23 cellular contexts compared by ENCODE assay signal in the genomic region with DNA sequence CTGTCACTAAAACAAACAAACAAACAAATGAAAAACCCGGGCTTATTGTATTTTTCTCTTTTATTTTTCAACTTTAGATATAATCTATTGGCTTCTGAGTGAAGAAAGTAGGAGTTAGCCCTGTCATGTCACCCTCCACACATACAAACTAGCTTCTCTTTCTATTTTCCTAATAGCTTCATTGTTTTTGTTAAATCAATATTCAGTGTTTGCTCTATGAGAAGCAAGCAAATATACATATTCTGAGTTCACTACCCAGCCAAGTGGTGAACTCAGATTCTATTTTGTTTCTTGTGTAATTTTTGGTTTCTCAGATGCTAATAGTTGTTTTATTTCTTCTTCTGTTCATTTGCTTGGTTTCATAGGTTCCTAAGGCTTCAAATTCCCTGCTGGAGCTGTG.
"Had no signal": no experiment of that assay in that cellular context is flagged by ENCODE, and none has a peak within 500 bp of the region (broad histone marks: within the 10 kb centered on the region; RNA-seq: fewer than 3 reads in every experiment).

No MANE protein-coding gene starts in this region.

- H3K27ac ChIP-seq: neutrophil, pancreas, psoas muscle, right lobe of liver, sigmoid colon, stomach, thoracic aorta, thyroid gland, tibial nerve, upper lobe of right lung, uterus had no signal

- DNase-seq: naive thymus-derived CD8-positive, alpha-beta T cell; nephron progenitor cell; nucleus accumbens; pancreas; psoas muscle; right cardiac atrium; right lobe of liver; sigmoid colon; small intestine; stimulated activated CD4-positive, alpha-beta T cell treated with anti-CD3 and anti-CD28 coated beads, Interleukin-15, amount 100 ng/mL, for 24 hours; stimulated activated CD4-positive, alpha-beta T cell treated with anti-CD3 and anti-CD28 coated beads, Interleukin-2, amount 100 ng/mL, for 24 hours; stimulated activated CD4-positive, alpha-beta T cell treated with anti-CD3 and anti-CD28 coated beads, Interleukin-2, amount 100 ng/mL, for 48 hours; stimulated activated CD4-positive, alpha-beta T cell treated with anti-CD3 and anti-CD28 coated beads, Interleukin-4, amount 100 ng/mL, for 24 hours; stimulated activated naive B cell treated with anti-CD40 and anti-IgM and Interleukin-4, amounts not matched to agents 10 μg/mL and 1 μg/mL and 100 μg/mL, for 72 hours; stimulated activated naive CD4-positive, alpha-beta T cell treated with Interleukin-2 at 50 U/mL for 16 hours; stomach; thyroid gland; trophoblast cell; upper lobe of right lung; uterus had no signal
